8 cellular contexts compared by ENCODE assay signal in the genomic region with DNA sequence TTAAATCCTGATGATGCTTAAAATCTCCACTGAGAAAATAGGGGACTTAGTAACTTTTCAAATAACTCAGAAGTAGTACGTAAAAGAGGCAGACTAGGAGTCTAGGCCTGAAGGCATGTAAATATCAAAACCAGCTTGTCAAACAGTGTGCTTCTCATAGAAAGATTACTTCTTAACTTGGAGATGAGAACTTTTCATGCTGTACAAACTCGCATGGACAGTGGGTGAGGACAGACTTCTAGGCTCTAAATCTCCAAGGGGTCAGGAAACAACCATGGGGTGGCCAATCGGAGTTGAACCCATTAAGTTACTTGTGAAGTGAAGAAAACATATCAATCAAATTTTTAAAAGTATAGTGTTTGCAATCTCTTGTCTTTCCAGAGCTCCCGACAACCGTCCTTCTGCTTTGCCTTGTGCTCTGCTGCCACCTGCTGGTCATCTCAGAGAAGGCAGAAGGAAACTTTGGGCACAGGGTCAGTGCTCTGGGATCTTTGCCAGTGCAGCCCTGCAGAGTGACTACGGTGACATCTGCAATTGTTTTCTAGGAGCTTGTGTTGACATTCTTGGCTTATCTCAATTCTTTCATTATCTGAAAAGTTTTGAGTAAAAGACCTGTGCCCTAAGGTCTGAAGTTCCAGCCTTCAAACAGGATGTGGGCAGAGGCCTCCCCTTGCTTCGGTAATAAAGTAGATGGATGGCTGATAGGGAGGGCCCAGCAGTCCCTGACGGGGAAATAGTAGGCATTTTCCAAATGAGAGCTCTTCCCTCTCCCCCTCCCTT.
DNase-seq lines count a peak whose midpoint lies in the region; ATAC-seq and TF ChIP-seq lines count a peak whose summit lies in the region.

No MANE protein-coding gene starts in this region.

- peak; percentile 75 for TF ChIP-seq CTCF in foreskin fibroblast (IDR thresholded peaks at IDR 0.05; ENCODE audit: low read depth, low read length)
- peak; percentile 93 for TF ChIP-seq CTCF in neutrophil (IDR thresholded peaks at IDR 0.05)

- no peak overlapping the region for H3K27ac ChIP-seq in neutrophil
- H3K27ac ChIP-seq in substantia nigra (ENCODE audit: low read depth, low read length, poor library complexity, severe bottlenecking) = peak overlapping the region; percentile 84

- no peaks in the 10 kb centered on the region for H3K9me3 ChIP-seq in neutrophil

- H3K4me3 ChIP-seq in foreskin fibroblast (ENCODE audit: low read depth in 1 of 2, low read length in 2 of 2) = no peak overlapping the region
- H3K4me3 ChIP-seq in neutrophil (ENCODE audit: low read depth in 1 of 2, low read length in 1 of 2) = no peak overlapping the region

- no peaks in the 10 kb centered on the region for H3K27me3 ChIP-seq in neutrophil

- DNase-seq in DMS153 (lab: John Stamatoyannopoulos, UW) (peak; percentile 43), KG1 (lab: John Stamatoyannopoulos, UW) (peak; percentile 47), RKO (ENCODE audit: low spot score) (peak; percentile 63), foreskin fibroblast (peak; percentile 54 to 89), substantia nigra (lab: John Stamatoyannopoulos, UW) (peak in 48 of 49 donors; percentile 14 to 94 (median 82))
- peak; percentile 60 to 64 for DNase-seq in activated T-helper 1 cell treated with anti-CD3 and anti-CD28 coated beads, Interleukin-2, amount 50 U/mL, for 16 hours (ENCODE audit: low read depth in 1 of 2, low spot score in 1 of 2)

- no peaks in the 10 kb centered on the region for H3K4me1 ChIP-seq in neutrophil (ENCODE audit: control insufficient read depth in 1 of 2, insufficient read depth in 1 of 2, low read depth in 1 of 2, low read length in 1 of 2)

- H3K36me3 ChIP-seq in neutrophil = no peaks in the 10 kb centered on the region

- peak; percentile 94 for ATAC-seq in GM21529 (IDR thresholded peaks at IDR 0.05; ENCODE audit: unreplicated experiment)
